11 cellular contexts compared by ENCODE assay signal in genomic region chr1:7549693-7550161, GRCh38.
DNase-seq lines count a peak whose midpoint lies in the region; ATAC-seq, FAIRE-seq and TF ChIP-seq lines count a peak whose summit lies in the region.
"Had no signal": no experiment of that assay in that cellular context is flagged by ENCODE, and none has a peak within 500 bp of the region (broad histone marks: within the 10 kb centered on the region; RNA-seq: fewer than 3 reads in every experiment).

No MANE protein-coding gene starts in this region.

- no peaks in the 10 kb centered on the region for H3K79me2 ChIP-seq in H9 (ENCODE audit: insufficient read depth, low read length)

- H4K8ac ChIP-seq in H9 (replicated peaks; ENCODE audit: insufficient read length, low read depth, low read length): no peak overlapping the region

- no peak overlapping the region for H3K18ac ChIP-seq in H9 (ENCODE audit: insufficient read length, low read depth, low read length)

- no peak overlapping the region for H3K9ac ChIP-seq in H9 (ENCODE audit: extremely low read depth, insufficient read length, low read length)

- H3K27ac Mint-ChIP-seq in H9 (peak overlapping the region; percentile 39 to 65 (median 55); a peak in 4 of 7 replicates), WTC11 (no peak overlapping the region)
- peak overlapping the region; percentile 96 for H3K27ac Mint-ChIP-seq in activated T-helper 2 cell treated with anti-CD3 and anti-CD28 coated beads, Interferon-gamma antibody, Interleukin-2, Interleukin-4, amounts not matched to agents 10 μg/mL and 5 μg/mL and 100 μg/mL, durations not matched to agents 14 hours and 24 hours and 36 hours

- peak overlapping the region; percentile 60 for H3K4me2 ChIP-seq in A549
- H3K4me2 ChIP-seq in H9 (ENCODE audit: insufficient read depth, insufficient read length, low read length): no peak overlapping the region

- CTCF ChIA-PET in A549 (lab: Yijun Ruan, JAX) (interaction anchor here (1.4 kb wide), 1 partner anchor 13 kb away, joined by 3 read pairs; no protein-coding TSS in a partner anchor), WTC11 (lab: Charles Lee) (interaction anchor here (0.6 to 4.2 kb wide), 4 partner anchors 9 to 75 kb away, joined by 4 to 23 read pairs (median 12); no protein-coding TSS in a partner anchor)

- H3K4me3 Mint-ChIP-seq in H9 (no peak overlapping the region; a peak in 1 of 5 replicates), WTC11 (no peak overlapping the region)
- peak overlapping the region; percentile 68 for H3K4me3 Mint-ChIP-seq in activated T-helper 2 cell treated with anti-CD3 and anti-CD28 coated beads, Interferon-gamma antibody, Interleukin-2, Interleukin-4, amounts not matched to agents 10 μg/mL and 5 μg/mL and 100 μg/mL, durations not matched to agents 14 hours and 24 hours and 36 hours (ENCODE audit: low read depth)

- no peaks in the 10 kb centered on the region for H3K27me3 ChIP-seq in H9 (ENCODE audit: insufficient read depth, low read length)

- H3K4me1 Mint-ChIP-seq in H9 (peaks cover 25% of the 10 kb centered on the region in 2 experiments), WTC11 (peaks cover 23% of the 10 kb centered on the region)
- H3K4me1 Mint-ChIP-seq in activated T-helper 2 cell treated with anti-CD3 and anti-CD28 coated beads, Interferon-gamma antibody, Interleukin-2, Interleukin-4, amounts not matched to agents 10 μg/mL and 5 μg/mL and 100 μg/mL, durations not matched to agents 14 hours and 24 hours and 36 hours (ENCODE audit: low read depth): peaks cover 33% of the 10 kb centered on the region

- no peaks in the 10 kb centered on the region for H3K23me2 ChIP-seq in H9 (ENCODE audit: insufficient read length, low read depth, low read length, poor library complexity, severe bottlenecking)

- TF ChIP-seq CTCF in A549 (IDR thresholded peaks at IDR 0.05): no peak
- TF ChIP-seq CTCF in H9 (conservative IDR thresholded peaks at IDR 0.05): no peak
- TF ChIP-seq CTCF in mucosa of descending colon (IDR thresholded peaks at IDR 0.05): no peak
- no peak for TF ChIP-seq CTCF in WTC11 (IDR thresholded peaks at IDR 0.05)

- DNase-seq in A549 (ENCODE audit: low read depth in 1 of 2, low spot score in 1 of 2) (peak; percentile 15 to 72), H9 (no peak), mucosa of descending colon (peak in 1 of 3 donors; percentile 36), WTC11 (ENCODE audit: low spot score) (no peak), ecto neural progenitor cell (ENCODE audit: low spot score) (no peak), germinal center (ENCODE audit: low spot score) (no peak), hepatic stellate cell (ENCODE audit: low spot score) (no peak)
- no peak for DNase-seq in activated T-helper 2 cell treated with anti-CD3 and anti-CD28 coated beads, Interferon-gamma antibody, Interleukin-2, Interleukin-4, amounts not matched to agents 10 μg/mL and 5 μg/mL and 100 μg/mL, durations not matched to agents 14 hours and 24 hours and 36 hours (ENCODE audit: low spot score)
- DNase-seq: activated CD4-positive, CD25-positive, alpha-beta regulatory T cell; midbrain; NCI-H345 had no signal

- H3K79me1 ChIP-seq in H9 (ENCODE audit: insufficient read depth, low read depth, low read length, poor library complexity, severe bottlenecking): no peaks in the 10 kb centered on the region

- peaks cover 3% of the 10 kb centered on the region for H3K27me3 Mint-ChIP-seq in H9 (ENCODE audit: low read depth)
- peaks cover 5% of the 10 kb centered on the region for H3K27me3 Mint-ChIP-seq in activated T-helper 2 cell treated with anti-CD3 and anti-CD28 coated beads, Interferon-gamma antibody, Interleukin-2, Interleukin-4, amounts not matched to agents 10 μg/mL and 5 μg/mL and 100 μg/mL, durations not matched to agents 14 hours and 24 hours and 36 hours (ENCODE audit: low read depth)
- no peaks in the 10 kb centered on the region for H3K27me3 Mint-ChIP-seq in WTC11 (ENCODE audit: low read depth)

- H3K4me3 ChIP-seq in A549 (no peak overlapping the region), mucosa of descending colon (no peak overlapping the region)

- no peak overlapping the region for H3K4ac ChIP-seq in H9 (ENCODE audit: low read depth, low read length)

- FAIRE-seq in A549 (lab: Jason Lieb, UNC): no peak

- H3K56ac ChIP-seq in H9 (ENCODE audit: insufficient read length, low read depth, low read length): no peak overlapping the region

- no peak overlapping the region for H2AFZ ChIP-seq in H9 (ENCODE audit: low read length)

- H3K27ac ChIP-seq in A549: peak overlapping the region; percentile 83 to 98
- H3K27ac ChIP-seq in H9 (ENCODE audit: insufficient read length, low read depth, low read length): no peak overlapping the region

- 0 out of 5 replicates have a peak, but pooled peaks of 1 of the 2 experiments have one; percentile 1 for TF ChIP-seq EP300 in A549 (IDR thresholded peaks at IDR 0.05)

- no peaks in the 10 kb centered on the region for H3K36me3 ChIP-seq in mucosa of descending colon (ENCODE audit: low read depth)

- H3K14ac ChIP-seq in H9 (ENCODE audit: insufficient read depth, low read length): no peak overlapping the region

- ATAC-seq in A549: peak; percentile 51 to 69; a peak in 4 of 6 replicates
- peak; percentile 17 for ATAC-seq in mucosa of descending colon
- ATAC-seq in WTC11: no peak

- no peak overlapping the region for H2BK20ac ChIP-seq in H9 (ENCODE audit: low read depth, low read length, poor library complexity, severe bottlenecking)

- H3K23ac ChIP-seq in H9 (ENCODE audit: insufficient read length, low read depth, low read length): no peak overlapping the region

- intact Hi-C loops in activated T-helper 2 cell treated with anti-CD3 and anti-CD28 coated beads, Interferon-gamma antibody, Interleukin-2, Interleukin-4, amounts not matched to agents 10 μg/mL and 5 μg/mL and 100 μg/mL, durations not matched to agents 14 hours and 24 hours and 36 hours (cut with micrococcal nuclease): loop anchor here (1.0 kb wide), 1 partner anchor 22 kb away; no protein-coding TSS in a partner anchor
- intact Hi-C loops in mucosa of descending colon (cut with DNase I, micrococcal nuclease): no loop called here

- no peak overlapping the region for H2BK5ac ChIP-seq in H9 (ENCODE audit: insufficient read length, low read length)

- H4K5ac ChIP-seq in H9 (ENCODE audit: insufficient read length, low read depth, low read length): no peak overlapping the region

- no peak for TF ChIP-seq RAD21 in A549 (conservative IDR thresholded peaks at IDR 0.05 in 1 of 2, IDR thresholded peaks at IDR 0.05 in 1 of 2)

- TF ChIP-seq POLR2A in A549 (IDR thresholded peaks at IDR 0.05; ENCODE audit: low read length): no peak

- H3K9me3 ChIP-seq in A549 (no peaks in the 10 kb centered on the region), H9 (ENCODE audit: control insufficient read depth, low read depth, low read length) (no peaks in the 10 kb centered on the region), mucosa of descending colon (no peaks in the 10 kb centered on the region)

- no peak overlapping the region for H2BK15ac ChIP-seq in H9 (ENCODE audit: low read depth, low read length)

- H3T11ph ChIP-seq in H9 (ENCODE audit: low read length): no peak overlapping the region

- no peaks in the 10 kb centered on the region for H3K36me3 Mint-ChIP-seq in H9 (ENCODE audit: insufficient read depth in 1 of 3, low read depth in 3 of 3)
- H3K36me3 Mint-ChIP-seq in activated T-helper 2 cell treated with anti-CD3 and anti-CD28 coated beads, Interferon-gamma antibody, Interleukin-2, Interleukin-4, amounts not matched to agents 10 μg/mL and 5 μg/mL and 100 μg/mL, durations not matched to agents 14 hours and 24 hours and 36 hours (ENCODE audit: low read depth): no peaks in the 10 kb centered on the region
- H3K36me3 Mint-ChIP-seq in WTC11: no peaks in the 10 kb centered on the region

- no peak overlapping the region for H4K91ac ChIP-seq in H9 (ENCODE audit: insufficient read length, low read depth, low read length)

- peaks cover 35% of the 10 kb centered on the region for H3K4me1 ChIP-seq in A549
- H3K4me1 ChIP-seq in H9 (ENCODE audit: insufficient read depth, low read length): peaks cover 3% of the 10 kb centered on the region; the same call in 1 of the 2 replicates
- H3K4me1 ChIP-seq in mucosa of descending colon (ENCODE audit: low read depth): peaks cover 8% of the 10 kb centered on the region

- 9% methylated on average over 4 of the region's 4 CpGs for WGBS in A549 (ENCODE audit: missing lambda C conversion rate)
- WGBS in H9 (ENCODE audit: extremely low coverage, insufficient read length, low lambda C conversion rate): no CpG with 5 or more reads among the region's 4 CpGs

- no peak overlapping the region for H2AK5ac ChIP-seq in H9 (ENCODE audit: insufficient read length, low read length)

- no peak overlapping the region for H2BK120ac ChIP-seq in H9 (ENCODE audit: low read depth, low read length, poor library complexity, severe bottlenecking)

- POLR2A ChIA-PET in A549 (lab: Yijun Ruan, JAX) (interaction anchor here (0.6 to 0.7 kb wide), 2 partner anchors 10 to 30 kb away, joined by 3 read pairs; no protein-coding TSS in a partner anchor), WTC11 (lab: Charles Lee) (interaction anchor here (0.7 kb wide), 1 partner anchor 1409 kb away, joined by 4 read pairs; no protein-coding TSS in a partner anchor)

- H3K9me3 Mint-ChIP-seq in H9 (peaks cover 3 to 4% of the 10 kb centered on the region in 2 experiments; a peak in 4 of 5 replicates), WTC11 (peaks cover 8% of the 10 kb centered on the region)
- H3K9me3 Mint-ChIP-seq in activated T-helper 2 cell treated with anti-CD3 and anti-CD28 coated beads, Interferon-gamma antibody, Interleukin-2, Interleukin-4, amounts not matched to agents 10 μg/mL and 5 μg/mL and 100 μg/mL, durations not matched to agents 14 hours and 24 hours and 36 hours: no peaks in the 10 kb centered on the region

- H2BK12ac ChIP-seq in H9 (ENCODE audit: insufficient read length, low read depth, low read length): no peak overlapping the region

- no peaks in the 10 kb centered on the region for H4K20me1 ChIP-seq in H9 (ENCODE audit: control insufficient read depth, insufficient read depth, insufficient read length)

TF ChIP-seq in A549, 52 proteins besides CTCF, POLR2A, EP300 and RAD21 (continues in another document):
- TF ChIP-seq ATOH8 (CRISPR knock-in tag; IDR thresholded peaks at IDR 0.05; ENCODE audit: low read depth): no peak

Comparison
In these comparisons a context has a peak if more than half of its experiments do, and no peak if none do; other contexts are left out.
1. DNase-seq: peak in A549 (2 of 2); none in H9 (single experiment), activated T-helper 2 cell treated with anti-CD3 and anti-CD28 coated beads, Interferon-gamma antibody, Interleukin-2, Interleukin-4, amounts not matched to agents 10 μg/mL and 5 μg/mL and 100 μg/mL, durations not matched to agents 14 hours and 24 hours and 36 hours (single experiment), WTC11 (single experiment), ecto neural progenitor cell (single experiment), germinal center (single experiment) and hepatic stellate cell (single experiment).
2. Of the 8 proteins assayed by ChIP-seq in both WTC11 and A549: peak only in WTC11: none; only in A549: MAX; in both: none; in neither: 6; mixed calls (peak in some experiments, not most) for 1.